Comparison of ENCODE assay signal across 12 cellular contexts in genomic region chr9:137020771-137021573, GRCh38. TPM values are rescaled to one million over a fixed set of nuclear protein-coding genes. Genes with fewer than 3 reads are reported as not detected.
DNase-seq lines count a peak whose midpoint lies in the region; ATAC-seq, FAIRE-seq and TF ChIP-seq lines count a peak whose summit lies in the region.
"Had no signal": no experiment of that assay in that cellular context is flagged by ENCODE, and none has a peak within 500 bp of the region (broad histone marks: within the 10 kb centered on the region; RNA-seq: fewer than 3 reads in every experiment).

No MANE protein-coding gene starts in this region.

- no peak for DNase-seq in H1 (ENCODE audit: low read depth in 1 of 2, low spot score in 2 of 2)
- DNase-seq: DMS79 treated with DMSO at 0.1 percent for 48 hours, GDM1, GM23248, NCI-H2029 treated with DMSO at 0.1 percent for 48 hours, NCI-H510A treated with DMSO at 0.1 percent for 48 hours, Peyer's patch, SHP77 treated with DMSO at 0.1 percent for 48 hours had no signal

- no peak overlapping the region for H2BK20ac ChIP-seq in H1 (ENCODE audit: low read length)

- H3K23ac ChIP-seq in H1 (ENCODE audit: insufficient read length) = no peak overlapping the region

- H3K14ac ChIP-seq in H1 (ENCODE audit: insufficient read length) = no peak overlapping the region

- no peak overlapping the region for H3K56ac ChIP-seq in H1 (replicated peaks; ENCODE audit: insufficient read length, low read depth, low read length)

- TF ChIP-seq EP300 in H1 (IDR thresholded peaks at IDR 0.05; ENCODE audit: borderline replicate concordance in 1 of 2, low read depth in 2 of 2, low read length in 2 of 2) = no peak

- H3K27ac ChIP-seq in HEK293 (ENCODE audit: extremely low read depth, low read depth, low read length) = no peak overlapping the region
- H3K27ac ChIP-seq in H1 (ENCODE audit: low read depth, low read length) = no peak overlapping the region
- H3K27ac ChIP-seq: GM23248 had no signal

- no peak overlapping the region for H3K9ac ChIP-seq in H1 (replicated peaks in 1 of 4; ENCODE audit: extremely low read depth in 1 of 4, low read depth in 3 of 4, low read length in 3 of 4)
- H3K9ac ChIP-seq: GM23248 had no signal

- no peak for FAIRE-seq in H1 (lab: Jason Lieb, UNC)

- H3K27me3 ChIP-seq in H1 (replicated peaks in 1 of 4; ENCODE audit: control insufficient read depth in 3 of 4, extremely low read depth in 1 of 4, insufficient read depth in 3 of 4, low read length in 3 of 4) = peaks cover 0 to 3% (median 0%) of the 10 kb centered on the region in 4 experiments; a peak in 2 of 7 replicates
- H3K27me3 ChIP-seq: Peyer's patch had no signal

- no peak overlapping the region for H3K4ac ChIP-seq in H1 (replicated peaks; ENCODE audit: insufficient read length, low read depth, low read length)

- H2BK120ac ChIP-seq in H1 (replicated peaks; ENCODE audit: low read depth, low read length) = no peak overlapping the region

- H3K9me3 ChIP-seq in HEK293 (ENCODE audit: control insufficient read depth, insufficient read depth, low read depth, low read length) = no peaks in the 10 kb centered on the region
- peaks cover 0 to 12% of the 10 kb centered on the region in 2 experiments; a peak in 1 of 4 replicates for H3K9me3 ChIP-seq in H1 (ENCODE audit: insufficient read depth in 2 of 2, low read depth in 1 of 2, low read length in 1 of 2)
- H3K9me3 ChIP-seq: Peyer's patch had no signal

- no peak overlapping the region for H2AFZ ChIP-seq in H1 (ENCODE audit: low read length)
- H2AFZ ChIP-seq: GM23248 had no signal

- peak overlapping the region; percentile 72; the same call in 1 of the 2 replicates for H2BK15ac ChIP-seq in H1 (ENCODE audit: low read length)

- H4K8ac ChIP-seq in H1 (ENCODE audit: extremely low read depth, insufficient read depth, low read length) = peak overlapping the region; percentile 51; the same call in 1 of the 2 replicates

- POLR2A ChIA-PET in HEK293 (lab: Yijun Ruan, JAX) (interaction anchor here (2.5 kb wide), 1 partner anchor 29 kb away, joined by 9 read pairs; the partner anchor contains the start of gene PAXX), H1 (lab: Charles Lee; ENCODE audit: partially characterized antibody) (no interaction called here)

- no peaks in the 10 kb centered on the region for H3K79me1 ChIP-seq in H1 (ENCODE audit: low read depth, low read length)

- TF ChIP-seq CTCF in HEK293 (tag by site-specific recombination; IDR thresholded peaks at IDR 0.05) (no peak), H1 (IDR thresholded peaks at IDR 0.05; ENCODE audit: control extremely low read depth in 1 of 3, insufficient read depth in 1 of 3, low read depth in 1 of 3, low read length in 3 of 3) (no peak)

- TF ChIP-seq RAD21 in H1 (IDR thresholded peaks at IDR 0.05 in 1 of 2, conservative IDR thresholded peaks at IDR 0.05 in 1 of 2; ENCODE audit: low read depth in 2 of 2, low read length in 2 of 2) = no peak

- no peak overlapping the region for H3K4me2 ChIP-seq in H1 (ENCODE audit: insufficient read depth in 1 of 2, low read depth in 2 of 2, low read length in 2 of 2)

- peaks cover 0 to 8% of the 10 kb centered on the region in 2 experiments for H4K20me1 ChIP-seq in H1 (replicated peaks in 1 of 2; ENCODE audit: control insufficient read depth in 1 of 2, insufficient read depth in 2 of 2, low read length in 2 of 2)

- H3K36me3 ChIP-seq in HEK293 (ENCODE audit: control insufficient read depth in 2 of 2, insufficient read depth in 1 of 2, low read length in 2 of 2) (peaks cover 0 to 34% of the 10 kb centered on the region in 2 experiments; a peak in 1 of 3 replicates), H1 (ENCODE audit: control insufficient read depth in 2 of 4, insufficient read depth in 4 of 4, low read length in 3 of 4) (peaks cover 0 to 5% (median 0%) of the 10 kb centered on the region in 4 experiments; a peak in 1 of 8 replicates)

- no peaks in the 10 kb centered on the region for H3K23me2 ChIP-seq in H1 (ENCODE audit: low read depth, low read length)

- H3K4me1 ChIP-seq in HEK293 (ENCODE audit: control insufficient read depth, insufficient read depth, low read length) (no peaks in the 10 kb centered on the region), H1 (replicated peaks in 1 of 4; ENCODE audit: control insufficient read depth in 3 of 4, insufficient read depth in 4 of 4, low read length in 3 of 4) (peaks cover 0 to 9% (median 3%) of the 10 kb centered on the region in 4 experiments; a peak in 3 of 7 replicates)

- ATAC-seq in HG02588 (IDR thresholded peaks at IDR 0.05; ENCODE audit: unreplicated experiment) = no peak
- no peak for ATAC-seq in GM19023 (IDR thresholded peaks at IDR 0.05; ENCODE audit: unreplicated experiment)

- no peak overlapping the region for H4K91ac ChIP-seq in H1 (replicated peaks; ENCODE audit: insufficient read length, low read length)

- no peak overlapping the region for H2BK12ac ChIP-seq in H1 (ENCODE audit: low read depth, low read length)

- H4K5ac ChIP-seq in H1 (ENCODE audit: insufficient read length, low read depth, low read length) = no peak overlapping the region

- H3K79me2 ChIP-seq in H1 (ENCODE audit: control insufficient read depth in 1 of 2, insufficient read depth in 2 of 2, low read length in 2 of 2) = no peaks in the 10 kb centered on the region

- WGBS in H1 (ENCODE audit: extremely low coverage in 1 of 2, insufficient coverage in 1 of 2, insufficient read length in 1 of 2, insufficient replicate concordance in 2 of 2, low coverage in 1 of 2, low lambda C conversion rate in 2 of 2, missing lambda C conversion rate in 1 of 2), 2 experiments = 88% methylated on average over 21 of the region's 32 CpGs; no CpG with 5 or more reads in 1 of the 2 experiments

- CTCF ChIA-PET in HEK293 (lab: Yijun Ruan, JAX) (interaction anchor here (0.5 to 5.1 kb wide), 9 partner anchors 8 to 272 kb away, joined by 3 to 25 read pairs (median 4); no protein-coding TSS in a partner anchor), H1 (lab: Charles Lee; ENCODE audit: partially characterized antibody) (interaction anchor here (0.8 to 7.2 kb wide), 14 partner anchors 9 to 73 kb away, joined by 3 to 54 read pairs (median 4); partner anchors contain the start of genes ABCA2 and FUT7)

- no peak overlapping the region for H2BK5ac ChIP-seq in H1 (ENCODE audit: low read depth, low read length)

- no peak overlapping the region; the same call in 1 of the 2 replicates for H3K18ac ChIP-seq in H1 (ENCODE audit: extremely low read depth, low read length)

- no peak overlapping the region for H3K4me3 ChIP-seq in HEK293 (ENCODE audit: low read depth, low read length)
- no peak overlapping the region for H3K4me3 ChIP-seq in H1 (ENCODE audit: extremely low read depth in 1 of 4, insufficient read depth in 2 of 4, low read depth in 3 of 4, low read length in 4 of 4)
- H3K4me3 ChIP-seq: GM23248, Peyer's patch had no signal

- TF ChIP-seq POLR2A in H1 (IDR thresholded peaks at IDR 0.05; ENCODE audit: control extremely low read depth in 1 of 2, low read depth in 2 of 2, low read length in 2 of 2) = no peak

- H2AK5ac ChIP-seq in H1 (ENCODE audit: low read depth, low read length) = no peak overlapping the region

RNA-seq across cellular contexts. Expression of gene ABCA2, which starts 7.1 kb away (rescaled TPM):
- total RNA-seq in H1 (2021; fragmentation: NEBNext Ultra II Directional; extraction: Animal tissue kit (Norgen Biotek cat#: 25700)) = 12.5 and 15.2 TPM in 2 replicates
- polyA plus RNA-seq in H1 (2011; rRNA removed) = 14.3 and 21.9 TPM in 2 replicates
- polyA plus RNA-seq in H1 (2011; cell fraction: cytosol; rRNA removed) = 14.6 TPM
- polyA plus RNA-seq in H1 (2011; cell fraction: nucleus; rRNA removed) = 99.2 TPM
- polyA plus RNA-seq in H1 (2012, experiment 1 of 2) = 8.5 to 19.3 TPM (median 15.7 TPM) in 4 replicates
- polyA plus RNA-seq in H1 (2012, experiment 2 of 2) = 6.9 TPM
- 18.5 TPM for polyA plus RNA-seq in H1 (2013, experiment 1 of 2)
- polyA plus RNA-seq in H1 (2013, experiment 2 of 2) = 14.9 TPM
- 11.5 and 13.8 TPM in 2 replicates for polyA minus RNA-seq in H1 (2011; rRNA and poly(A)+ RNA removed)
- polyA minus RNA-seq in H1 (2011; cell fraction: cytosol; rRNA and poly(A)+ RNA removed) = 15.5 TPM
- polyA minus RNA-seq in H1 (2011; cell fraction: nucleus; rRNA and poly(A)+ RNA removed) = 17.1 TPM

RNA-seq across cellular contexts. Expression of gene FUT7, which starts 10.9 kb away (rescaled TPM):
- total RNA-seq in H1 (2021; fragmentation: NEBNext Ultra II Directional; extraction: Animal tissue kit (Norgen Biotek cat#: 25700)) = not detected in 2 replicates
- not detected in 2 replicates for polyA plus RNA-seq in H1 (2011; rRNA removed)
- not detected for polyA plus RNA-seq in H1 (2011; cell fraction: cytosol; rRNA removed)
- polyA plus RNA-seq in H1 (2011; cell fraction: nucleus; rRNA removed) = not detected
- polyA plus RNA-seq in H1 (2012, experiment 1 of 2) = not detected in 4 replicates
- polyA plus RNA-seq in H1 (2012, experiment 2 of 2) = not detected
- 0.02 TPM for polyA plus RNA-seq in H1 (2013, experiment 1 of 2)
- polyA plus RNA-seq in H1 (2013, experiment 2 of 2) = not detected
- polyA minus RNA-seq in H1 (2011; rRNA and poly(A)+ RNA removed) = not detected in 2 replicates
- polyA minus RNA-seq in H1 (2011; cell fraction: cytosol; rRNA and poly(A)+ RNA removed) = not detected
- polyA minus RNA-seq in H1 (2011; cell fraction: nucleus; rRNA and poly(A)+ RNA removed) = not detected
- total RNA-seq: GM23248, HT1080, Peyer's patch had no signal
- polyA plus RNA-seq: GM23248 had no signal

RNA-seq across cellular contexts. Expression of gene CLIC3, which starts 24.6 kb away (rescaled TPM):
- not detected in 2 replicates for total RNA-seq in H1 (2021; fragmentation: NEBNext Ultra II Directional; extraction: Animal tissue kit (Norgen Biotek cat#: 25700))
- 0.12 and 0.33 TPM in 2 replicates for polyA plus RNA-seq in H1 (2011; rRNA removed)
- polyA plus RNA-seq in H1 (2011; cell fraction: cytosol; rRNA removed) = 0.18 TPM
- polyA plus RNA-seq in H1 (2011; cell fraction: nucleus; rRNA removed) = 0.17 TPM
- not detected in 4 replicates for polyA plus RNA-seq in H1 (2012, experiment 1 of 2)
- polyA plus RNA-seq in H1 (2012, experiment 2 of 2) = 0.26 TPM
- polyA plus RNA-seq in H1 (2013, experiment 1 of 2) = 0.20 TPM
- polyA plus RNA-seq in H1 (2013, experiment 2 of 2) = 0.29 TPM
- not detected in 2 replicates for polyA minus RNA-seq in H1 (2011; rRNA and poly(A)+ RNA removed)
- not detected for polyA minus RNA-seq in H1 (2011; cell fraction: cytosol; rRNA and poly(A)+ RNA removed)
- 1.2 TPM for polyA minus RNA-seq in H1 (2011; cell fraction: nucleus; rRNA and poly(A)+ RNA removed)

RNA-seq across cellular contexts. Expression of gene NPDC1, which starts 25.0 kb away (rescaled TPM):
- 41.9 and 44.1 TPM in 2 replicates for total RNA-seq in H1 (2021; fragmentation: NEBNext Ultra II Directional; extraction: Animal tissue kit (Norgen Biotek cat#: 25700))
- 26.2 and 43.6 TPM in 2 replicates for polyA plus RNA-seq in H1 (2011; rRNA removed)
- 27.6 TPM for polyA plus RNA-seq in H1 (2011; cell fraction: cytosol; rRNA removed)
- 132 TPM for polyA plus RNA-seq in H1 (2011; cell fraction: nucleus; rRNA removed)
- 25.4 to 45.6 TPM (median 37.8 TPM) in 4 replicates for polyA plus RNA-seq in H1 (2012, experiment 1 of 2)
- 18.6 TPM for polyA plus RNA-seq in H1 (2012, experiment 2 of 2)
- polyA plus RNA-seq in H1 (2013, experiment 1 of 2) = 51.1 TPM
- 54.9 TPM for polyA plus RNA-seq in H1 (2013, experiment 2 of 2)
- polyA minus RNA-seq in H1 (2011; rRNA and poly(A)+ RNA removed) = 2.2 and 2.4 TPM in 2 replicates
- polyA minus RNA-seq in H1 (2011; cell fraction: cytosol; rRNA and poly(A)+ RNA removed) = 17.6 TPM
- 14.1 TPM for polyA minus RNA-seq in H1 (2011; cell fraction: nucleus; rRNA and poly(A)+ RNA removed)

RNA-seq across cellular contexts. Expression of gene PAXX, which starts 28.8 kb away (rescaled TPM):
- 40.8 and 43.4 TPM in 2 replicates for total RNA-seq in H1 (2021; fragmentation: NEBNext Ultra II Directional; extraction: Animal tissue kit (Norgen Biotek cat#: 25700))
- polyA plus RNA-seq in H1 (2011; rRNA removed) = 45.9 and 56.8 TPM in 2 replicates
- polyA plus RNA-seq in H1 (2011; cell fraction: cytosol; rRNA removed) = 44.8 TPM
- 87.4 TPM for polyA plus RNA-seq in H1 (2011; cell fraction: nucleus; rRNA removed)
- 16.8 to 35.4 TPM (median 32.7 TPM) in 4 replicates for polyA plus RNA-seq in H1 (2012, experiment 1 of 2)
- polyA plus RNA-seq in H1 (2012, experiment 2 of 2) = 35.7 TPM
- 42.4 TPM for polyA plus RNA-seq in H1 (2013, experiment 1 of 2)
- 42.4 TPM for polyA plus RNA-seq in H1 (2013, experiment 2 of 2)
- 1.9 and 2.3 TPM in 2 replicates for polyA minus RNA-seq in H1 (2011; rRNA and poly(A)+ RNA removed)
- polyA minus RNA-seq in H1 (2011; cell fraction: cytosol; rRNA and poly(A)+ RNA removed) = 9.8 TPM
- polyA minus RNA-seq in H1 (2011; cell fraction: nucleus; rRNA and poly(A)+ RNA removed) = 24.2 TPM
